18 cellular contexts compared by ENCODE assay signal in the genomic region with DNA sequence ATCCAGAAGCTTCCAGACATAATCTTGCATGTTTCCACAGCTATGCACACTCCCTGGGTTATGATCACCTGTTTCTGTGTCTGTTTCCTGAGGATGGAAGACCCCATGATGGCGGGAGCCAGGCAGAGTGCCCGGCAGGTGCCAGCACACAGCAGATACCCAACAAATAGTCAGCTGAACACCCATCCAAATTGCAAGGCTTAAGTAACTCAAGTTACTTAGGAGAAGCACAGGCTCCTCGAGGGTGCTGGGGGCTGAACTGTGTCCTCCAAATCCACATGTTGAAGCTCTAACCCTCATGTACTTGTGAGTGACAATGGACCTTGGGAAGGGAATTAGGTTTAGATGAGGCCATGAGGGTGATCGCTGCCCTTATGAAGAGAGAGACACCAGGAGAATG.
DNase-seq lines count a peak whose midpoint lies in the region; ATAC-seq and TF ChIP-seq lines count a peak whose summit lies in the region.
"Had no signal": no experiment of that assay in that cellular context is flagged by ENCODE, and none has a peak within 500 bp of the region (broad histone marks: within the 10 kb centered on the region; RNA-seq: fewer than 3 reads in every experiment).

No MANE protein-coding gene starts in this region.

- H3K4me3 ChIP-seq in BLaER1 treated with 17β-estradiol and CSF1 and Interleukin-3, amounts not matched to agents 10 nM and 100 nM, result no peak overlapping the region
- H3K4me3 ChIP-seq in gastroesophageal sphincter (no peak overlapping the region), gastrocnemius medialis (no peak overlapping the region)

- TF ChIP-seq CTCF in gastroesophageal sphincter (IDR thresholded peaks at IDR 0.05) (no peak), gastrocnemius medialis (IDR thresholded peaks at IDR 0.05 in 4 of 5, conservative IDR thresholded peaks at IDR 0.05 in 1 of 5) (no peak)

- WGBS in gastroesophageal sphincter (ENCODE audit: low coverage in 1 of 2), 2 donors, result 67% methylated on average over 1 of the region's 4 CpGs; no CpG with 5 or more reads in 1 of the 2 donors

- peaks cover 5 to 24% (median 15%) of the 10 kb centered on the region in 11 experiments; a peak in 15 of 22 replicates for H3K36me3 ChIP-seq in BLaER1 treated with 17β-estradiol and CSF1 and Interleukin-3, amounts not matched to agents 10 nM and 100 nM
- no peaks in the 10 kb centered on the region for H3K36me3 ChIP-seq in gastroesophageal sphincter
- no peaks in the 10 kb centered on the region for H3K36me3 ChIP-seq in gastrocnemius medialis

- peaks cover 20 to 35% (median 27%) of the 10 kb centered on the region in 11 experiments for H3K9me3 ChIP-seq in BLaER1 treated with 17β-estradiol and CSF1 and Interleukin-3, amounts not matched to agents 10 nM and 100 nM (replicated peaks in 1 of 11)
- H3K9me3 ChIP-seq in gastroesophageal sphincter (no peaks in the 10 kb centered on the region), gastrocnemius medialis (no peaks in the 10 kb centered on the region)

- ATAC-seq in gastroesophageal sphincter (no peak), gastrocnemius medialis (no peak)
- ATAC-seq in natural killer cell treated with Interleukin-12 subunit alpha and Interleukin-12 subunit beta and Interleukin-15 and Interleukin-18, amount 100 ng/mL, for 72 hours, result no peak

- H3K27me3 ChIP-seq in BLaER1 treated with 17β-estradiol and CSF1 and Interleukin-3, amounts not matched to agents 10 nM and 100 nM, result no peaks in the 10 kb centered on the region
- peaks cover 16% of the 10 kb centered on the region for H3K27me3 ChIP-seq in gastroesophageal sphincter
- no peaks in the 10 kb centered on the region for H3K27me3 ChIP-seq in gastrocnemius medialis

- no peak overlapping the region for H3K4me3 Mint-ChIP-seq in activated CD4-positive, alpha-beta T cell treated with anti-CD3 and anti-CD28 coated beads, Interleukin-2, amount 10 ng/mL, durations not matched to agents 7 days and 5 days
- H3K4me3 Mint-ChIP-seq in natural killer cell treated with Interleukin-12 subunit alpha and Interleukin-12 subunit beta and Interleukin-15 and Interleukin-18, amount 100 ng/mL, for 72 hours, result no peak overlapping the region
- H3K4me3 Mint-ChIP-seq: HFFc6 had no signal

- intact Hi-C loops in gastrocnemius medialis (cut with DNase I; ENCODE audit: low total_unique reads), result no loop called here

- TF ChIP-seq POLR2A in gastroesophageal sphincter (IDR thresholded peaks at IDR 0.05) (no peak), gastrocnemius medialis (IDR thresholded peaks at IDR 0.05) (no peak)

- H3K27me3 Mint-ChIP-seq in activated CD4-positive, alpha-beta T cell treated with anti-CD3 and anti-CD28 coated beads, Interleukin-2, amount 10 ng/mL, durations not matched to agents 7 days and 5 days, result no peaks in the 10 kb centered on the region
- H3K27me3 Mint-ChIP-seq in natural killer cell treated with Interleukin-12 subunit alpha and Interleukin-12 subunit beta and Interleukin-15 and Interleukin-18, amount 100 ng/mL, for 72 hours, result peaks cover 0 to 3% of the 10 kb centered on the region in 2 donors

- no peaks in the 10 kb centered on the region for H3K36me3 Mint-ChIP-seq in activated CD4-positive, alpha-beta T cell treated with anti-CD3 and anti-CD28 coated beads, Interleukin-2, amount 10 ng/mL, durations not matched to agents 7 days and 5 days (ENCODE audit: low read depth)
- H3K36me3 Mint-ChIP-seq in natural killer cell treated with Interleukin-12 subunit alpha and Interleukin-12 subunit beta and Interleukin-15 and Interleukin-18, amount 100 ng/mL, for 72 hours, result no peaks in the 10 kb centered on the region

- no peaks in the 10 kb centered on the region for H3K9me3 Mint-ChIP-seq in activated CD4-positive, alpha-beta T cell treated with anti-CD3 and anti-CD28 coated beads, Interleukin-2, amount 10 ng/mL, durations not matched to agents 7 days and 5 days
- no peaks in the 10 kb centered on the region for H3K9me3 Mint-ChIP-seq in natural killer cell treated with Interleukin-12 subunit alpha and Interleukin-12 subunit beta and Interleukin-15 and Interleukin-18, amount 100 ng/mL, for 72 hours

- peaks cover 0 to 4% (median 0%) of the 10 kb centered on the region in 11 experiments; a peak in 3 of 22 replicates for H4K20me1 ChIP-seq in BLaER1 treated with 17β-estradiol and CSF1 and Interleukin-3, amounts not matched to agents 10 nM and 100 nM

- peak overlapping the region in 7 of 11 experiments; percentile 45 to 72 (median 56); a peak in 11 of 22 replicates for H3K4me2 ChIP-seq in BLaER1 treated with 17β-estradiol and CSF1 and Interleukin-3, amounts not matched to agents 10 nM and 100 nM

- H3K4me1 Mint-ChIP-seq in activated CD4-positive, alpha-beta T cell treated with anti-CD3 and anti-CD28 coated beads, Interleukin-2, amount 10 ng/mL, durations not matched to agents 7 days and 5 days, result no peaks in the 10 kb centered on the region
- peaks cover 0 to 10% of the 10 kb centered on the region in 2 donors for H3K4me1 Mint-ChIP-seq in natural killer cell treated with Interleukin-12 subunit alpha and Interleukin-12 subunit beta and Interleukin-15 and Interleukin-18, amount 100 ng/mL, for 72 hours (ENCODE audit: low read depth in 2 of 2)

- in situ Hi-C loops in gastrocnemius medialis (cut with MboI; ENCODE audit: low sequenced_read_pairs in 4 of 4), result loop anchor here in 1 of 4 donors (10.0 kb wide), 1 partner anchor 134 kb away; no protein-coding TSS in a partner anchor

- H3K9ac ChIP-seq in BLaER1 treated with 17β-estradiol and CSF1 and Interleukin-3, amounts not matched to agents 10 nM and 100 nM, result no peak overlapping the region

- no peak for DNase-seq in activated CD4-positive, alpha-beta T cell treated with anti-CD3 and anti-CD28 coated beads, Interleukin-2, amount 10 ng/mL, durations not matched to agents 7 days and 5 days
- no peak for DNase-seq in activated CD4-positive, alpha-beta T cell treated with anti-CD3 and anti-CD28 coated beads, Interleukin-2, amount 50 U/mL, for 48 hours
- no peak for DNase-seq in gastrocnemius medialis
- DNase-seq in natural killer cell treated with Interleukin-12 subunit alpha and Interleukin-12 subunit beta and Interleukin-15 and Interleukin-18, amount 100 ng/mL, for 72 hours (ENCODE audit: low spot score), result no peak
- no peak for DNase-seq in retina
- DNase-seq in central memory CD4-positive, alpha-beta T cell, result no peak
- DNase-seq: 8988T; COR-L47; HFFc6; KG1; NCI-H1092; NCI-H1694; NCI-H345; NCI-H69; NK-92 treated with Interleukin-12 subunit alpha and Interleukin-12 subunit beta, amount 100 ng/mL, for 24 hours had no signal

- POLR2A ChIA-PET in activated CD4-positive, alpha-beta T cell treated with anti-CD3 and anti-CD28 coated beads, Interleukin-2, amount 10 ng/mL, durations not matched to agents 7 days and 5 days (lab: Charles Lee), result no interaction called here

- CTCF ChIA-PET in activated CD4-positive, alpha-beta T cell treated with anti-CD3 and anti-CD28 coated beads, Interleukin-2, amount 10 ng/mL, durations not matched to agents 7 days and 5 days (lab: Charles Lee), result interaction anchor here (1.1 kb wide), 1 partner anchor 38 kb away, joined by 3 read pairs; no protein-coding TSS in a partner anchor

- no peak overlapping the region for H3K27ac ChIP-seq in BLaER1 treated with 17β-estradiol and CSF1 and Interleukin-3, amounts not matched to agents 10 nM and 100 nM
- H3K27ac ChIP-seq in gastroesophageal sphincter, result peak overlapping the region in 3 of 4 donors; percentile 35 to 59 (median 50)
- H3K27ac ChIP-seq in gastrocnemius medialis, result peak overlapping the region; percentile 44 to 78 (median 68)
- H3K27ac ChIP-seq: C4-2B had no signal

- H3K27ac Mint-ChIP-seq in activated CD4-positive, alpha-beta T cell treated with anti-CD3 and anti-CD28 coated beads, Interleukin-2, amount 10 ng/mL, durations not matched to agents 7 days and 5 days, result peak overlapping the region; percentile 9
- no peak overlapping the region for H3K27ac Mint-ChIP-seq in natural killer cell treated with Interleukin-12 subunit alpha and Interleukin-12 subunit beta and Interleukin-15 and Interleukin-18, amount 100 ng/mL, for 72 hours
- H3K27ac Mint-ChIP-seq: HFFc6 had no signal

- no peak for TF ChIP-seq EP300 in gastroesophageal sphincter (IDR thresholded peaks at IDR 0.05)

- peaks cover 5 to 32% (median 20%) of the 10 kb centered on the region in 10 experiments; a peak in 19 of 20 replicates for H3K4me1 ChIP-seq in BLaER1 treated with 17β-estradiol and CSF1 and Interleukin-3, amounts not matched to agents 10 nM and 100 nM
- H3K4me1 ChIP-seq in gastroesophageal sphincter (peaks cover 0 to 14% (median 0%) of the 10 kb centered on the region in 3 donors), gastrocnemius medialis (peaks cover 0 to 3% of the 10 kb centered on the region in 2 donors)

Comparison
In these comparisons a context has a peak if more than half of its experiments do, and no peak if none do; other contexts are left out.
1. H3K27ac ChIP-seq: peak in gastroesophageal sphincter (3 of 4) and gastrocnemius medialis (4 of 4); none in BLaER1 treated with 17β-estradiol and CSF1 and Interleukin-3, amounts not matched to agents 10 nM and 100 nM (0 of 11).